9 cellular contexts compared by ENCODE assay signal in genomic region chr4:68700152-68700551, GRCh38. TPM values are rescaled to one million over a fixed set of nuclear protein-coding genes. Genes with fewer than 3 reads are reported as not detected.
"Had no signal": no experiment of that assay in that cellular context is flagged by ENCODE, and none has a peak within 500 bp of the region (broad histone marks: within the 10 kb centered on the region; RNA-seq: fewer than 3 reads in every experiment).

No MANE protein-coding gene starts in this region.

- H3K4me3 ChIP-seq: GM12878 had no signal

- ATAC-seq: GM12878 had no signal

- FAIRE-seq: G401.6, GM12878, GM12891, GM12892, GM18507, GM19239 had no signal

- DNase-seq: GDM1, GF-D8 had no signal

RNA-seq across cellular contexts. Expression of gene UGT2B15, which starts 29.7 kb away (rescaled TPM):
- total RNA-seq: G401, GM12878 had no signal
- polyA plus RNA-seq: GM12878 had no signal
